ENCODE assay signal across 1 cellular context in genomic region chr14:77028384-77029246, GRCh38.
TF ChIP-seq lines count a peak whose summit lies in the region.

Gene IRF2BPL, minus strand, starts transcription at chr14:77028708. Its CDS starts 916 bp downstream, at chr14:77027792.

TF ChIP-seq in K562, 482 proteins besides CTCF, POLR2A, EP300 and RAD21 (continued from another document and continues in another):
- TF ChIP-seq ETS1 (conservative IDR thresholded peaks at IDR 0.05; ENCODE audit: control insufficient read depth, low read depth, low read length) (no peak), FOXP4 (CRISPR knock-in tag; IDR thresholded peaks at IDR 0.05; ENCODE audit: borderline replicate concordance) (no peak), ZBTB49 (CRISPR knock-in tag; IDR thresholded peaks at IDR 0.05; ENCODE audit: borderline replicate concordance) (no peak), ZNF41 (CRISPR knock-in tag; conservative IDR thresholded peaks at IDR 0.05) (no peak), NCOA1 (IDR thresholded peaks at IDR 0.05; ENCODE audit: low read depth) (no peak), KDM4B (IDR thresholded peaks at IDR 0.05; ENCODE audit: borderline replicate concordance in 2 of 2, low read depth in 1 of 2) (no peak), CBX2 (IDR thresholded peaks at IDR 0.05; ENCODE audit: insufficient read depth, low read length, poor library complexity, severe bottlenecking) (no peak), CXXC5 (CRISPR knock-in tag; IDR thresholded peaks at IDR 0.05) (peak; percentile 78), ZNF76 (CRISPR knock-in tag; IDR thresholded peaks at IDR 0.05; ENCODE audit: borderline replicate concordance) (no peak; the same call in 1 of the 2 replicates), HDAC1 (IDR thresholded peaks at IDR 0.05) (no peak), PRMT5 (CRISPR knock-in tag; IDR thresholded peaks at IDR 0.05) (no peak), ZNF778 (CRISPR knock-in tag; IDR thresholded peaks at IDR 0.05) (no peak), TCF3 (CRISPR knock-in tag; IDR thresholded peaks at IDR 0.05) (no peak), TGIF2 (CRISPR knock-in tag; IDR thresholded peaks at IDR 0.05) (no peak), SPI1 (IDR thresholded peaks at IDR 0.05; ENCODE audit: borderline replicate concordance, low read depth, low read length) (peak; percentile 92), BRF2 (IDR thresholded peaks at IDR 0.05; ENCODE audit: borderline replicate concordance, insufficient read depth, insufficient read length) (no peak), EGR1 (conservative IDR thresholded peaks at IDR 0.05) (peak; percentile 67), CREB3L1 (IDR thresholded peaks at IDR 0.05; ENCODE audit: borderline replicate concordance, low read depth) (no peak), ZNF408 (CRISPR knock-in tag; IDR thresholded peaks at IDR 0.05; ENCODE audit: low read depth) (no peak), FOS (IDR thresholded peaks at IDR 0.05; ENCODE audit: extremely low read depth, insufficient read length) (no peak), NRF1 (conservative IDR thresholded peaks at IDR 0.05 in 1 of 2, IDR thresholded peaks at IDR 0.05 in 1 of 2) (peak; percentile 94), KLF16 (IDR thresholded peaks at IDR 0.05) (no peak; the same call in 1 of the 2 replicates), MTA1 (IDR thresholded peaks at IDR 0.05; ENCODE audit: borderline replicate concordance) (no peak), UBTF (IDR thresholded peaks at IDR 0.05; ENCODE audit: borderline replicate concordance in 1 of 2, low read depth in 2 of 2, low read length in 2 of 2) (peak; percentile 60 to 81; a peak in 3 of 4 replicates), RFX5 (IDR thresholded peaks at IDR 0.05; ENCODE audit: low read depth, low read length) (no peak), IFI16 (CRISPR knock-in tag; IDR thresholded peaks at IDR 0.05) (no peak), C11orf30 (IDR thresholded peaks at IDR 0.05; ENCODE audit: low read depth) (no peak), HNRNPLL (IDR thresholded peaks at IDR 0.05; ENCODE audit: low read depth, low read length, poor library complexity, severe bottlenecking) (no peak), KLF10 (CRISPR knock-in tag; IDR thresholded peaks at IDR 0.05) (no peak), RHOXF2B (CRISPR knock-in tag; conservative IDR thresholded peaks at IDR 0.05) (no peak), PATZ1 (CRISPR knock-in tag; IDR thresholded peaks at IDR 0.05; ENCODE audit: borderline replicate concordance) (no peak), SIRT6 (IDR thresholded peaks at IDR 0.05; ENCODE audit: low read depth, low read length) (no peak), RBM22 (IDR thresholded peaks at IDR 0.05; ENCODE audit: low read depth, low read length, poor library complexity, severe bottlenecking) (no peak), GABPA (tag; conservative IDR thresholded peaks at IDR 0.05; ENCODE audit: low read depth) (peak; percentile 53; the same call in 1 of the 2 replicates), GABPB2 (CRISPR knock-in tag; conservative IDR thresholded peaks at IDR 0.05) (no peak), FOXA3 (CRISPR knock-in tag; conservative IDR thresholded peaks at IDR 0.05 in 1 of 2, IDR thresholded peaks at IDR 0.05 in 1 of 2) (0 out of 4 replicates have a peak, but pooled peaks of 1 of the 2 experiments have one; percentile 5), ZNF75A (CRISPR knock-in tag; IDR thresholded peaks at IDR 0.05) (no peak), ELK3 (CRISPR knock-in tag; IDR thresholded peaks at IDR 0.05) (no peak), JUND (IDR thresholded peaks at IDR 0.05; ENCODE audit: borderline replicate concordance, low read depth, low read length) (peak; percentile 92), JUND (tag; IDR thresholded peaks at IDR 0.05; ENCODE audit: borderline replicate concordance, low read depth, low read length) (peak; percentile 82; the same call in 2 of the 3 replicates), NEUROD1 (IDR thresholded peaks at IDR 0.05; ENCODE audit: borderline replicate concordance, low read depth, low read length, partially characterized antibody) (peak; percentile 33), ZNF830 (CRISPR knock-in tag; IDR thresholded peaks at IDR 0.05) (no peak), ZNF212 (CRISPR knock-in tag; IDR thresholded peaks at IDR 0.05) (no peak), FOXM1 (IDR thresholded peaks at IDR 0.05; ENCODE audit: low read depth) (no peak), FOXM1 (CRISPR knock-in tag; IDR thresholded peaks at IDR 0.05; ENCODE audit: low read depth) (no peak), TCFL5 (CRISPR knock-in tag; conservative IDR thresholded peaks at IDR 0.05) (no peak), BCLAF1 (IDR thresholded peaks at IDR 0.05; ENCODE audit: borderline replicate concordance in 1 of 2, control insufficient read depth in 1 of 2, low read depth in 2 of 2, low read length in 1 of 2) (no peak), ZBED1 (IDR thresholded peaks at IDR 0.05) (no peak)
